18 cellular contexts compared by ENCODE assay signal in genomic region chrX:153922286-153922573, GRCh38. TPM values are rescaled to one million over a fixed set of nuclear protein-coding genes. Genes with fewer than 3 reads are reported as not detected.
DNase-seq lines count a peak whose midpoint lies in the region; ATAC-seq, FAIRE-seq and TF ChIP-seq lines count a peak whose summit lies in the region.
"Had no signal": no experiment of that assay in that cellular context is flagged by ENCODE, and none has a peak within 500 bp of the region (broad histone marks: within the 10 kb centered on the region; RNA-seq: fewer than 3 reads in every experiment).

No MANE protein-coding gene starts in this region.

- H3K27me3 ChIP-seq in neuronal stem cell (ENCODE audit: control insufficient read depth in 3 of 3, insufficient read depth in 3 of 3, low read depth in 1 of 3, low read length in 3 of 3): peaks cover 0 to 54% (median 5%) of the 10 kb centered on the region in 3 experiments
- H3K27me3 ChIP-seq: suprapubic skin had no signal

- H3K9me3 Mint-ChIP-seq in activated CD4-positive, alpha-beta T cell treated with anti-CD3 and anti-CD28 coated beads, Interleukin-2, amount 10 ng/mL, durations not matched to agents 24 days and 14 days: no peaks in the 10 kb centered on the region
- H3K9me3 Mint-ChIP-seq in activated naive CD8-positive, alpha-beta T cell treated with anti-CD3 and anti-CD28 coated beads, Interleukin-2, amount 10 ng/mL, durations not matched to agents 7 days and 5 days: no peaks in the 10 kb centered on the region

- no peak overlapping the region for H3K14ac ChIP-seq in neuronal stem cell (ENCODE audit: low read length)

- POLR2A ChIA-PET in activated naive CD8-positive, alpha-beta T cell treated with anti-CD3 and anti-CD28 coated beads, Interleukin-2, amount 10 ng/mL, durations not matched to agents 7 days and 5 days (lab: Charles Lee): interaction anchor here (0.6 to 9.1 kb wide), 6 partner anchors 11 to 47 kb away, joined by 3 to 185 read pairs (median 42); partner anchors contain the start of genes HCFC1, NAA10, RENBP and TMEM187

- H3K4me3 ChIP-seq in neuronal stem cell (ENCODE audit: low read length in 2 of 2): no peak overlapping the region
- H3K4me3 ChIP-seq: A549, HAP-1 had no signal

- no peak for TF ChIP-seq POLR2A in GM12891 (IDR thresholded peaks at IDR 0.05; ENCODE audit: low read depth, low read length)

- H3K4me3 Mint-ChIP-seq in activated CD4-positive, alpha-beta T cell treated with anti-CD3 and anti-CD28 coated beads, Interleukin-2, amount 10 ng/mL, durations not matched to agents 24 days and 14 days: peak overlapping the region; percentile 97
- peak overlapping the region; percentile 97 for H3K4me3 Mint-ChIP-seq in activated naive CD8-positive, alpha-beta T cell treated with anti-CD3 and anti-CD28 coated beads, Interleukin-2, amount 10 ng/mL, durations not matched to agents 7 days and 5 days

- H2AK5ac ChIP-seq in neuronal stem cell (ENCODE audit: low read depth, low read length): peak overlapping the region; percentile 21

- peaks cover 11 to 28% of the 10 kb centered on the region in 2 donors for H3K4me1 ChIP-seq in neuronal stem cell (ENCODE audit: control insufficient read depth in 2 of 2, insufficient read depth in 1 of 2, low read depth in 1 of 2, low read length in 2 of 2)

- H3K27ac Mint-ChIP-seq in activated CD4-positive, alpha-beta T cell treated with anti-CD3 and anti-CD28 coated beads, Interleukin-2, amount 10 ng/mL, durations not matched to agents 24 days and 14 days: peak overlapping the region; percentile 65
- H3K27ac Mint-ChIP-seq in activated naive CD8-positive, alpha-beta T cell treated with anti-CD3 and anti-CD28 coated beads, Interleukin-2, amount 10 ng/mL, durations not matched to agents 7 days and 5 days: peak overlapping the region; percentile 86

- ATAC-seq in activated naive CD8-positive, alpha-beta T cell treated with anti-CD3 and anti-CD28 coated beads, Interleukin-2, amount 10 ng/mL, durations not matched to agents 7 days and 5 days (ENCODE audit: low read depth): no peak
- no peak for ATAC-seq in HG03442 (IDR thresholded peaks at IDR 0.05; ENCODE audit: unreplicated experiment)

- no peak for DNase-seq in activated CD4-positive, alpha-beta T cell treated with anti-CD3 and anti-CD28 coated beads, Interleukin-2, amount 10 ng/mL, durations not matched to agents 24 days and 14 days
- no peak for DNase-seq in activated CD4-positive, alpha-beta T cell treated with anti-CD3 and anti-CD28 coated beads, Interleukin-2, amount 50 U/mL, for 1 hour
- no peak for DNase-seq in GM12891 (ENCODE audit: insufficient read length, low spot score)
- DNase-seq in activated naive CD8-positive, alpha-beta T cell treated with anti-CD3 and anti-CD28 coated beads, Interleukin-2, amount 10 ng/mL, durations not matched to agents 7 days and 5 days: no peak
- DNase-seq in neuronal stem cell (ENCODE audit: low spot score): no peak
- DNase-seq in posterior vena cava (ENCODE audit: low spot score): no peak
- no peak for DNase-seq in SIG-M5 (lab: John Stamatoyannopoulos, UW)
- DNase-seq: Caco-2; SHP77 treated with DMSO at 0.1 percent for 48 hours; stimulated activated CD4-positive, alpha-beta T cell treated with anti-CD3 and anti-CD28 coated beads, Interleukin-12 subunit alpha, Interleukin-12 subunit beta, amount 100 ng/mL, for 4 hours had no signal

- peaks cover 20% of the 10 kb centered on the region for H3K36me3 Mint-ChIP-seq in activated CD4-positive, alpha-beta T cell treated with anti-CD3 and anti-CD28 coated beads, Interleukin-2, amount 10 ng/mL, durations not matched to agents 24 days and 14 days (ENCODE audit: low read depth)
- H3K36me3 Mint-ChIP-seq in activated naive CD8-positive, alpha-beta T cell treated with anti-CD3 and anti-CD28 coated beads, Interleukin-2, amount 10 ng/mL, durations not matched to agents 7 days and 5 days: peaks cover 28% of the 10 kb centered on the region

- H3K23ac ChIP-seq in neuronal stem cell (ENCODE audit: low read depth, low read length, poor library complexity): no peak overlapping the region

- no peak overlapping the region for H3K4me2 ChIP-seq in neuronal stem cell (ENCODE audit: insufficient read depth, low read length, poor library complexity, severe bottlenecking)

- no peak overlapping the region for H3K18ac ChIP-seq in neuronal stem cell (ENCODE audit: low read length)

- peaks cover 25% of the 10 kb centered on the region for H3K4me1 Mint-ChIP-seq in activated CD4-positive, alpha-beta T cell treated with anti-CD3 and anti-CD28 coated beads, Interleukin-2, amount 10 ng/mL, durations not matched to agents 24 days and 14 days
- peaks cover 12% of the 10 kb centered on the region for H3K4me1 Mint-ChIP-seq in activated naive CD8-positive, alpha-beta T cell treated with anti-CD3 and anti-CD28 coated beads, Interleukin-2, amount 10 ng/mL, durations not matched to agents 7 days and 5 days

- intact Hi-C loops in activated CD4-positive, alpha-beta T cell treated with anti-CD3 and anti-CD28 coated beads, Interleukin-2, amount 10 ng/mL, durations not matched to agents 24 days and 14 days (cut with micrococcal nuclease): loop anchor here (10.0 kb wide), 2 partner anchors 47 to 967 kb away; no protein-coding TSS in a partner anchor
- intact Hi-C loops in posterior vena cava (cut with DNase I): loop anchor here in 1 of 2 donors (10.0 kb wide), 1 partner anchor 127 kb away; the partner anchor contains the start of genes IDH3G and SSR4

- H4K91ac ChIP-seq in neuronal stem cell (ENCODE audit: low read depth, low read length, poor library complexity): no peak overlapping the region

- H2BK5ac ChIP-seq in neuronal stem cell (ENCODE audit: low read length): no peak overlapping the region

- H2BK15ac ChIP-seq in neuronal stem cell (ENCODE audit: low read length): no peak overlapping the region

- H2BK120ac ChIP-seq in neuronal stem cell (ENCODE audit: low read depth, low read length): no peak overlapping the region

- H3K36me3 ChIP-seq in neuronal stem cell (replicated peaks in 1 of 2; ENCODE audit: control insufficient read depth in 2 of 2, insufficient read depth in 2 of 2, low read length in 2 of 2): no peaks in the 10 kb centered on the region
- H3K36me3 ChIP-seq: HAP-1, suprapubic skin had no signal

- H3K27me3 Mint-ChIP-seq in activated CD4-positive, alpha-beta T cell treated with anti-CD3 and anti-CD28 coated beads, Interleukin-2, amount 10 ng/mL, durations not matched to agents 24 days and 14 days: no peaks in the 10 kb centered on the region
- H3K27me3 Mint-ChIP-seq in activated naive CD8-positive, alpha-beta T cell treated with anti-CD3 and anti-CD28 coated beads, Interleukin-2, amount 10 ng/mL, durations not matched to agents 7 days and 5 days: no peaks in the 10 kb centered on the region

- H3K9me3 ChIP-seq in neuronal stem cell (replicated peaks in 1 of 2; ENCODE audit: control insufficient read depth in 2 of 2, insufficient read depth in 1 of 2, low read depth in 1 of 2, low read length in 2 of 2): no peaks in the 10 kb centered on the region
- H3K9me3 ChIP-seq: A549, Caco-2, HAP-1, suprapubic skin had no signal

- no peak overlapping the region for H2BK12ac ChIP-seq in neuronal stem cell (ENCODE audit: low read length)

- peak; percentile 13 for FAIRE-seq in GM12891 (lab: Jason Lieb, UNC)
- FAIRE-seq: islet of Langerhans had no signal

- H3K27ac ChIP-seq in neuronal stem cell (replicated peaks; ENCODE audit: low read length): no peak overlapping the region
- H3K27ac ChIP-seq: A549, suprapubic skin had no signal

- no peaks in the 10 kb centered on the region for H3K79me1 ChIP-seq in neuronal stem cell (ENCODE audit: low read depth, low read length)

- H3K4ac ChIP-seq in neuronal stem cell (ENCODE audit: low read length): no peak overlapping the region

- peak overlapping the region; percentile 55 for H2AFZ ChIP-seq in neuronal stem cell (ENCODE audit: low read length)

- no CpG with 5 or more reads among the region's 7 CpGs for WGBS in neuronal stem cell (ENCODE audit: extremely low coverage in 2 of 2, insufficient read length in 2 of 2, insufficient replicate concordance in 1 of 2), 2 donors

- H3K9ac ChIP-seq in neuronal stem cell (ENCODE audit: low read depth, low read length, poor library complexity): no peak overlapping the region

- no peak overlapping the region for H4K8ac ChIP-seq in neuronal stem cell (ENCODE audit: low read depth, low read length)

RNA-seq across cellular contexts. Expression of gene ARHGAP4, which starts 3.8 kb away (rescaled TPM):
- 135 and 137 TPM in 2 replicates for total RNA-seq in activated CD4-positive, alpha-beta T cell treated with anti-CD3 and anti-CD28 coated beads, Interleukin-2, amount 10 ng/mL, durations not matched to agents 24 days and 14 days
- polyA plus RNA-seq in GM12891 (2012; ENCODE audit: low read depth, missing spikeins): 57.8 TPM
- total RNA-seq in activated naive CD8-positive, alpha-beta T cell treated with anti-CD3 and anti-CD28 coated beads, Interleukin-2, amount 10 ng/mL, durations not matched to agents 7 days and 5 days: 100 to 1,000 TPM; 341 to 356 TPM
- polyA plus RNA-seq in neuronal stem cell (2013, experiment 1 of 2): 5.4 TPM
- 4.9 TPM for polyA plus RNA-seq in neuronal stem cell (2013, experiment 2 of 2)
- 10 to 100 TPM; 36.3 to 47.1 TPM for total RNA-seq in posterior vena cava

RNA-seq across cellular contexts. Expression of gene NAA10, which starts 12.6 kb away (rescaled TPM):
- total RNA-seq in activated CD4-positive, alpha-beta T cell treated with anti-CD3 and anti-CD28 coated beads, Interleukin-2, amount 10 ng/mL, durations not matched to agents 24 days and 14 days: 153 and 168 TPM in 2 replicates
- 87.7 TPM for polyA plus RNA-seq in GM12891 (2012; ENCODE audit: low read depth, missing spikeins)
- 10 to 100 TPM; 79.5 to 84.3 TPM for total RNA-seq in activated naive CD8-positive, alpha-beta T cell treated with anti-CD3 and anti-CD28 coated beads, Interleukin-2, amount 10 ng/mL, durations not matched to agents 7 days and 5 days
- 94.9 TPM for polyA plus RNA-seq in neuronal stem cell (2013, experiment 1 of 2)
- polyA plus RNA-seq in neuronal stem cell (2013, experiment 2 of 2): 91.4 TPM
- 10 to 100 TPM; 69.4 to 75.4 TPM for total RNA-seq in posterior vena cava

RNA-seq across cellular contexts. Expression of gene AVPR2, which starts 17.8 kb away (rescaled TPM):
- total RNA-seq in activated CD4-positive, alpha-beta T cell treated with anti-CD3 and anti-CD28 coated beads, Interleukin-2, amount 10 ng/mL, durations not matched to agents 24 days and 14 days: not detected in 2 replicates
- 0.44 TPM for polyA plus RNA-seq in GM12891 (2012; ENCODE audit: low read depth, missing spikeins)
- not detected for total RNA-seq in activated naive CD8-positive, alpha-beta T cell treated with anti-CD3 and anti-CD28 coated beads, Interleukin-2, amount 10 ng/mL, durations not matched to agents 7 days and 5 days
- polyA plus RNA-seq in neuronal stem cell (2013, experiment 1 of 2): not detected
- not detected for polyA plus RNA-seq in neuronal stem cell (2013, experiment 2 of 2)
- total RNA-seq in posterior vena cava: 1 to 10 TPM; 1.4 to 2.0 TPM
- total RNA-seq: activated CD8-positive, alpha-beta memory T cell treated with anti-CD3 and anti-CD28 coated beads for 36 hours; Caco-2; G401; osteocyte had no signal
- polyA plus RNA-seq: A549 had no signal

RNA-seq across cellular contexts. Expression of gene RENBP, which starts 22.2 kb away (rescaled TPM):
- total RNA-seq in activated CD4-positive, alpha-beta T cell treated with anti-CD3 and anti-CD28 coated beads, Interleukin-2, amount 10 ng/mL, durations not matched to agents 24 days and 14 days: 13.7 and 15.1 TPM in 2 replicates
- polyA plus RNA-seq in GM12891 (2012; ENCODE audit: low read depth, missing spikeins): 9.8 TPM
- 10 to 100 TPM; 18.1 to 18.8 TPM for total RNA-seq in activated naive CD8-positive, alpha-beta T cell treated with anti-CD3 and anti-CD28 coated beads, Interleukin-2, amount 10 ng/mL, durations not matched to agents 7 days and 5 days
- 4.8 TPM for polyA plus RNA-seq in neuronal stem cell (2013, experiment 1 of 2)
- polyA plus RNA-seq in neuronal stem cell (2013, experiment 2 of 2): 4.7 TPM
- total RNA-seq in posterior vena cava: 10 to 100 TPM; 11.4 to 17.6 TPM
- polyA plus RNA-seq: A549 had no signal

RNA-seq across cellular contexts. Expression of gene L1CAM, which starts 36.3 kb away (rescaled TPM):
- 1.3 and 1.6 TPM in 2 replicates for total RNA-seq in activated CD4-positive, alpha-beta T cell treated with anti-CD3 and anti-CD28 coated beads, Interleukin-2, amount 10 ng/mL, durations not matched to agents 24 days and 14 days
- 0.36 TPM for polyA plus RNA-seq in GM12891 (2012; ENCODE audit: low read depth, missing spikeins)
- total RNA-seq in activated naive CD8-positive, alpha-beta T cell treated with anti-CD3 and anti-CD28 coated beads, Interleukin-2, amount 10 ng/mL, durations not matched to agents 7 days and 5 days: 1 to 10 TPM; 4.5 to 7.2 TPM
- polyA plus RNA-seq in neuronal stem cell (2013, experiment 1 of 2): 1.6 TPM
- polyA plus RNA-seq in neuronal stem cell (2013, experiment 2 of 2): 1.7 TPM
- 1 to 10 TPM; 3.8 to 4.4 TPM for total RNA-seq in posterior vena cava
